ENCODE assay signal across 9 cellular contexts in the genomic region with DNA sequence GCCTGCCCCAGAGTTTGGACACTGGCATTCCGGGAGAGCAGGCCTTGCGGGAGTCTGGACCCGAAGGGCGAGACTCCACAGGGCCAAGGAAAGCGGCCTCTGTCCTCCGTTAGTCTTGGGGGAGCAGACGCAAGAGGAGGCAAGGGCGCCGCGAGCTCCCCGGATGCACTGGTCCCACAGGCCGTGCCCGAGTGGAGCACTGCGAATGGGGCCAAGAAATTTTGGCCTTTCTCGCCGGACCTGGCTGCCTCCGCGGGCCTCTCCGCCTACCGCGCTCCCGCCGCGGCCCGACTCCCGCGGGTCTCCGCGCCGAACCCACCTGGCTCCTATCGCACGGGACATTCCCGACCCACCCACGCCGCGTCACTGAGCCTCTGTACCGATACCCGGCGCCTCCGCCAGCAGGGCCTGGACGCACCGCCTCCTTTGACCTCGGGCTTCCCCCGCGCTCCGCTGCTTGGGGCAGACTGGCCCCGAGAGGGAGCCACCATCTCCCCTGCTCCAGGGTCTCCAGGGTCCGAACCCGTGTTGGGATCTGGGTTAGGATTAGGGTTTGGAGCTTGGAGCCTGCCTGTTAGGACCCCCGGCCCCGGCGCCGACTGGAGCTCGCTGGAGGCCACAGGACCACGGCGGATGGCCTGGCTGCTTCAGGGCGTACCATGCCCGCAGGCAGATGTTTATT. TPM values are rescaled to one million over a fixed set of nuclear protein-coding genes. Genes with fewer than 3 reads are reported as not detected.
A peak's percentile ranks its signal among the peaks of the same experiment; 100 is the strongest.
DNase-seq lines count a peak whose midpoint lies in the region; ATAC-seq and TF ChIP-seq lines count a peak whose summit lies in the region.
"Had no signal": no experiment of that assay in that cellular context is flagged by ENCODE, and none has a peak within 500 bp of the region (broad histone marks: within the 10 kb centered on the region; RNA-seq: fewer than 3 reads in every experiment).

No MANE protein-coding gene starts in this region.

- H3K4me3 Mint-ChIP-seq in stimulated activated effector memory CD8-positive, alpha-beta T cell treated with anti-CD3 and anti-CD28 coated beads, Interleukin-12 subunit alpha, Interleukin-12 subunit beta, amount 100 ng/mL, for 72 hours, result no peak overlapping the region
- H3K4me3 Mint-ChIP-seq: natural killer cell treated with Interleukin-12 subunit alpha and Interleukin-12 subunit beta and Interleukin-15 and Interleukin-18, amount 100 ng/mL, for 72 hours had no signal

- H3K27ac Mint-ChIP-seq in stimulated activated effector memory CD8-positive, alpha-beta T cell treated with anti-CD3 and anti-CD28 coated beads, Interleukin-12 subunit alpha, Interleukin-12 subunit beta, amount 100 ng/mL, for 72 hours, result no peak overlapping the region
- H3K27ac Mint-ChIP-seq: natural killer cell treated with Interleukin-12 subunit alpha and Interleukin-12 subunit beta and Interleukin-15 and Interleukin-18, amount 100 ng/mL, for 72 hours had no signal

- TF ChIP-seq POLR2A in prostate gland (IDR thresholded peaks at IDR 0.05), result no peak

- TF ChIP-seq CTCF in GM06990 (IDR thresholded peaks at IDR 0.05; ENCODE audit: insufficient read depth, low read length, poor library complexity, severe bottlenecking), result peak; percentile 54
- TF ChIP-seq CTCF in prostate gland (IDR thresholded peaks at IDR 0.05), result no peak

- H3K4me3 ChIP-seq in GM06990 (replicated peaks; ENCODE audit: low read depth, low read length) (peak overlapping the region; percentile 56), iPS-15b (ENCODE audit: low read depth, low read length) (peak overlapping the region; percentile 52), prostate gland (no peak overlapping the region)

- ATAC-seq in GM19467 (IDR thresholded peaks at IDR 0.05; ENCODE audit: unreplicated experiment), result peak; percentile 42
- ATAC-seq in HG03175 (IDR thresholded peaks at IDR 0.05; ENCODE audit: unreplicated experiment), result peak; percentile 36
- ATAC-seq in stimulated activated effector memory CD8-positive, alpha-beta T cell treated with anti-CD3 and anti-CD28 coated beads, Interleukin-12 subunit alpha, Interleukin-12 subunit beta, amount 100 ng/mL, for 72 hours, result no peak

- H3K9me3 ChIP-seq in iPS-15b (ENCODE audit: control insufficient read depth, insufficient read depth, low read length) (no peaks in the 10 kb centered on the region), prostate gland (no peaks in the 10 kb centered on the region)

- no peak overlapping the region for H3K9ac ChIP-seq in iPS-15b (ENCODE audit: low read depth, low read length)

- no peaks in the 10 kb centered on the region for H3K27me3 ChIP-seq in GM06990 (replicated peaks; ENCODE audit: control insufficient read depth, insufficient read depth, low read length)
- peaks cover 74% of the 10 kb centered on the region for H3K27me3 ChIP-seq in iPS-15b (ENCODE audit: control insufficient read depth, insufficient read depth, low read length)
- H3K27me3 ChIP-seq in prostate gland (replicated peaks; ENCODE audit: insufficient read depth), result peaks cover 28% of the 10 kb centered on the region

- peak; percentile 60 for DNase-seq in GM06990 (ENCODE audit: extremely low read depth, insufficient read length)
- no peak for DNase-seq in stimulated activated effector memory CD8-positive, alpha-beta T cell treated with anti-CD3 and anti-CD28 coated beads, Interleukin-12 subunit alpha, Interleukin-12 subunit beta, amount 100 ng/mL, for 72 hours (ENCODE audit: low spot score in 2 of 2)
- no peak for DNase-seq in NOMO-1 (lab: John Stamatoyannopoulos, UW; ENCODE audit: unreplicated experiment in 2 of 2)
- no peak for DNase-seq in prostate gland (ENCODE audit: low spot score)
- DNase-seq in Kasumi-1 (lab: John Stamatoyannopoulos, UW), result no peak

- H3K27ac ChIP-seq in prostate gland, result no peak overlapping the region

- H3K36me3 Mint-ChIP-seq in stimulated activated effector memory CD8-positive, alpha-beta T cell treated with anti-CD3 and anti-CD28 coated beads, Interleukin-12 subunit alpha, Interleukin-12 subunit beta, amount 100 ng/mL, for 72 hours, result peaks cover 9% of the 10 kb centered on the region

- H3K36me3 ChIP-seq in GM06990 (ENCODE audit: control insufficient read depth, insufficient read depth, low read length) (no peaks in the 10 kb centered on the region), iPS-15b (ENCODE audit: control insufficient read depth, insufficient read depth, low read length) (no peaks in the 10 kb centered on the region), prostate gland (no peaks in the 10 kb centered on the region)

- no peaks in the 10 kb centered on the region for H3K9me3 Mint-ChIP-seq in stimulated activated effector memory CD8-positive, alpha-beta T cell treated with anti-CD3 and anti-CD28 coated beads, Interleukin-12 subunit alpha, Interleukin-12 subunit beta, amount 100 ng/mL, for 72 hours
- H3K9me3 Mint-ChIP-seq: natural killer cell treated with Interleukin-12 subunit alpha and Interleukin-12 subunit beta and Interleukin-15 and Interleukin-18, amount 100 ng/mL, for 72 hours had no signal

- intact Hi-C loops in prostate gland (cut with DNase I), result no loop called here

- H3K4me1 ChIP-seq in iPS-15b (ENCODE audit: control insufficient read depth, insufficient read depth, low read length), result peaks cover 4% of the 10 kb centered on the region
- no peaks in the 10 kb centered on the region for H3K4me1 ChIP-seq in prostate gland (replicated peaks)

- 15% methylated on average over 23 of the region's 58 CpGs for WGBS in prostate gland

- peaks cover 20% of the 10 kb centered on the region for H3K4me1 Mint-ChIP-seq in stimulated activated effector memory CD8-positive, alpha-beta T cell treated with anti-CD3 and anti-CD28 coated beads, Interleukin-12 subunit alpha, Interleukin-12 subunit beta, amount 100 ng/mL, for 72 hours

RNA-seq across cellular contexts. Expression of a gene that starts 11.8 kb away (rescaled TPM):
- 1 to 10 TPM in 1 of 2 donors, not detected in 1; 2.0 TPM for total RNA-seq in prostate gland

RNA-seq across cellular contexts. Expression of a gene that starts 15.5 kb away (rescaled TPM):
- total RNA-seq in prostate gland, result 10 to 100 TPM; 36.5 to 50.7 TPM

Comparison
In these comparisons a context has a peak if more than half of its experiments do, and no peak if none do; other contexts are left out.
1. H3K4me3 ChIP-seq: peak in GM06990 (single experiment) and iPS-15b (single experiment); none in prostate gland (0 of 2).